ENCODE assay signal across 1 cellular context in the genomic region with DNA sequence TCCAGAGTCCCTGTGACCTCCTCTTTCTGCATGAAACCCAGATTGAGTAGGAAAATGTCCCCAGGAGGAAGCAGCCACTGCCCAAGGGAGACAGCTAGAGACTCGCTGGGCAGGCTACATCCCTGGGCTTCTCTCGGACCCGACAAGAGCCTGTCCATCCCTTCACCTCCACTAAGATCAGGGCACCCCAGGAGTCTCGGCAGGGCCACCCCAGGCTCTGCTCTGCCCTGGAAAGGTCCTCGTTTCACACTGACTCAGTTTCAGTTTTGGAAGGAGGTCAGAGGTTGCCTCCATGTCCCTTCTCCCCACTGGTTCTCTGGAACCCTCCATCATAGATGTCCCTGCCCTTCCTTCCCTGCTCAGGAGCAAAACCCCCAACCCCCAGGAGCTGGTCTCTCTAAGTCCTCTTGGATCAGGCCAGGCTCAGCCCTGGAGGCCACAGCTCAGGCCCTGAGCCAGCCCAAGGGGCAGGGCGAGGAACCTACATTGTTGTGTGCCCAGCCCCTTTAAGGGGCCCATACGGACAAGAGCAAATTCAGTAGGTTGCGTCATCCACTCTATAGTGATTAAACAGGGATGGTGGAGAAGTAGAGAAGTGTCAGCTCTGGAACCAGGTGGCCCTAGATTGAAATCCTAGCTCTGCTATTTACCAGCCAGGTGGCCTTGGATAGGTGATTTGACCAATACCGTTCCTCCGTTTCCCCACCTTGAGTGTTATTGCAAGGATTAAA.
TF ChIP-seq lines count a peak whose summit lies in the region.

No MANE protein-coding gene starts in this region.

TF ChIP-seq in K562, 482 proteins besides CTCF, POLR2A, EP300 and RAD21:
- TF ChIP-seq ZNF431 (CRISPR knock-in tag; IDR thresholded peaks at IDR 0.05) (no peak), ZSCAN29 (IDR thresholded peaks at IDR 0.05) (no peak), GATA2 (CRISPR knock-in tag; IDR thresholded peaks at IDR 0.05) (no peak), HIVEP1 (CRISPR knock-in tag; IDR thresholded peaks at IDR 0.05) (no peak), SMAD4 (CRISPR knock-in tag; conservative IDR thresholded peaks at IDR 0.05) (0 out of 2 replicates have a peak, but pooled peaks have one; percentile 41), ZNF766 (CRISPR knock-in tag; conservative IDR thresholded peaks at IDR 0.05) (peak; percentile 27; the same call in 1 of the 2 replicates), ZNF224 (CRISPR knock-in tag; IDR thresholded peaks at IDR 0.05) (no peak), ZNF589 (CRISPR knock-in tag; IDR thresholded peaks at IDR 0.05; ENCODE audit: low read depth) (peak; percentile 16; the same call in 1 of the 2 replicates), FOXK2 (conservative IDR thresholded peaks at IDR 0.05 in 1 of 2, IDR thresholded peaks at IDR 0.05 in 1 of 2; ENCODE audit: low read depth in 2 of 2) (no peak), PRMT5 (CRISPR knock-in tag; IDR thresholded peaks at IDR 0.05) (no peak), HLTF (IDR thresholded peaks at IDR 0.05) (no peak), NFRKB (IDR thresholded peaks at IDR 0.05; ENCODE audit: low read depth) (0 out of 2 replicates have a peak, but pooled peaks have one; percentile 4), ZC3H8 (IDR thresholded peaks at IDR 0.05) (no peak), HMG20B (CRISPR knock-in tag; IDR thresholded peaks at IDR 0.05) (no peak), CAMTA2 (CRISPR knock-in tag; conservative IDR thresholded peaks at IDR 0.05) (no peak), ETV1 (tag; conservative IDR thresholded peaks at IDR 0.05; ENCODE audit: low read depth) (no peak), BDP1 (IDR thresholded peaks at IDR 0.05; ENCODE audit: insufficient read depth, insufficient read length) (no peak), CEBPB (tag; IDR thresholded peaks at IDR 0.05) (peak; percentile 92), MTA3 (IDR thresholded peaks at IDR 0.05; ENCODE audit: borderline replicate concordance) (no peak), CEBPG (CRISPR knock-in tag; IDR thresholded peaks at IDR 0.05) (peak; percentile 91), CEBPG (tag; conservative IDR thresholded peaks at IDR 0.05 in 1 of 2, IDR thresholded peaks at IDR 0.05 in 1 of 2) (peak; percentile 83 to 86)
- TF ChIP-seq, protein P1, sequence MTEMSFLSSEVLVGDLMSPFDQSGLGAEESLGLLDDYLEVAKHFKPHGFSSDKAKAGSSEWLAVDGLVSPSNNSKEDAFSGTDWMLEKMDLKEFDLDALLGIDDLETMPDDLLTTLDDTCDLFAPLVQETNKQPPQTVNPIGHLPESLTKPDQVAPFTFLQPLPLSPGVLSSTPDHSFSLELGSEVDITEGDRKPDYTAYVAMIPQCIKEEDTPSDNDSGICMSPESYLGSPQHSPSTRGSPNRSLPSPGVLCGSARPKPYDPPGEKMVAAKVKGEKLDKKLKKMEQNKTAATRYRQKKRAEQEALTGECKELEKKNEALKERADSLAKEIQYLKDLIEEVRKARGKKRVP (CRISPR knock-in tag; IDR thresholded peaks at IDR 0.05): 0 out of 2 replicates have a peak, but pooled peaks have one; percentile 14
- TF ChIP-seq, protein P2, sequence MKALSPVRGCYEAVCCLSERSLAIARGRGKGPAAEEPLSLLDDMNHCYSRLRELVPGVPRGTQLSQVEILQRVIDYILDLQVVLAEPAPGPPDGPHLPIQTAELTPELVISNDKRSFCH (CRISPR knock-in tag; IDR thresholded peaks at IDR 0.05): no peak
- TF ChIP-seq, protein P2 (tag; IDR thresholded peaks at IDR 0.05): no peak
- TF ChIP-seq, protein P3, sequence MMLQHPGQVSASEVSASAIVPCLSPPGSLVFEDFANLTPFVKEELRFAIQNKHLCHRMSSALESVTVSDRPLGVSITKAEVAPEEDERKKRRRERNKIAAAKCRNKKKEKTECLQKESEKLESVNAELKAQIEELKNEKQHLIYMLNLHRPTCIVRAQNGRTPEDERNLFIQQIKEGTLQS (IDR thresholded peaks at IDR 0.05): peak; percentile 82
- TF ChIP-seq, protein P3 (CRISPR knock-in tag; conservative IDR thresholded peaks at IDR 0.05): no peak
- TF ChIP-seq, protein P4, sequence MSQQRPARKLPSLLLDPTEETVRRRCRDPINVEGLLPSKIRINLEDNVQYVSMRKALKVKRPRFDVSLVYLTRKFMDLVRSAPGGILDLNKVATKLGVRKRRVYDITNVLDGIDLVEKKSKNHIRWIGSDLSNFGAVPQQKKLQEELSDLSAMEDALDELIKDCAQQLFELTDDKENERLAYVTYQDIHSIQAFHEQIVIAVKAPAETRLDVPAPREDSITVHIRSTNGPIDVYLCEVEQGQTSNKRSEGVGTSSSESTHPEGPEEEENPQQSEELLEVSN (IDR thresholded peaks at IDR 0.05; ENCODE audit: borderline replicate concordance in 1 of 2, extremely low read depth in 1 of 2, insufficient read depth in 1 of 2, insufficient read length in 1 of 2, low read depth in 1 of 2, low read length in 1 of 2, poor library complexity in 1 of 2, severe bottlenecking in 1 of 2): no peak
